ENCODE assay signal across 7 cellular contexts in genomic region chr7:93551063-93551895, GRCh38. TPM values are rescaled to one million over a fixed set of nuclear protein-coding genes. Genes with fewer than 3 reads are reported as not detected.
DNase-seq lines count a peak whose midpoint lies in the region; ATAC-seq and TF ChIP-seq lines count a peak whose summit lies in the region.

No MANE protein-coding gene starts in this region.

- no peaks in the 10 kb centered on the region for H3K4me1 Mint-ChIP-seq in activated CD8-positive, alpha-beta T cell treated with anti-CD3 and anti-CD28 coated beads, Interleukin-2, amount 10 ng/mL, durations not matched to agents 7 days and 5 days (ENCODE audit: low read depth)

- peak; percentile 47 for TF ChIP-seq CTCF in GM12865 (IDR thresholded peaks at IDR 0.05; ENCODE audit: insufficient read depth, low read depth, low read length, missing control alignments)
- peak; percentile 11 for TF ChIP-seq CTCF in lung (IDR thresholded peaks at IDR 0.05; ENCODE audit: control extremely low read depth, extremely low read depth)

- no peaks in the 10 kb centered on the region for H3K36me3 Mint-ChIP-seq in activated CD8-positive, alpha-beta T cell treated with anti-CD3 and anti-CD28 coated beads, Interleukin-2, amount 10 ng/mL, durations not matched to agents 7 days and 5 days (ENCODE audit: low read depth)

- H3K27me3 ChIP-seq in lung (ENCODE audit: control insufficient read depth, insufficient read depth), result no peaks in the 10 kb centered on the region

- CTCF ChIA-PET in activated CD8-positive, alpha-beta T cell treated with anti-CD3 and anti-CD28 coated beads, Interleukin-2, amount 10 ng/mL, durations not matched to agents 7 days and 5 days (lab: Charles Lee), result interaction anchor here (0.8 to 4.2 kb wide), 9 partner anchors 9 to 312 kb away, joined by 3 to 29 read pairs (median 5); no protein-coding TSS in a partner anchor

- intact Hi-C loops in posterior cingulate gyrus (cut with DNase I), result loop anchor here (2.0 kb wide), 1 partner anchor 306 kb away; no protein-coding TSS in a partner anchor
- intact Hi-C loops in left colon (cut with DNase I, micrococcal nuclease), result loop anchor here in 1 of 2 donors (10.0 kb wide), 1 partner anchor 306 kb away; no protein-coding TSS in a partner anchor

- 25 to 27% methylated on average over 6 of the region's 6 CpGs for WGBS in lung, 2 donors

- no peak overlapping the region for H3K4me3 ChIP-seq in GM12865 (ENCODE audit: low read depth, low read length)
- H3K4me3 ChIP-seq in lung, result no peak overlapping the region

- no peak overlapping the region for H3K4me3 Mint-ChIP-seq in activated CD8-positive, alpha-beta T cell treated with anti-CD3 and anti-CD28 coated beads, Interleukin-2, amount 10 ng/mL, durations not matched to agents 7 days and 5 days

- peak; percentile 52 for DNase-seq in GM12865 (ENCODE audit: low read depth)
- peak; percentile 30 for DNase-seq in KG1 (lab: John Stamatoyannopoulos, UW)
- peak; percentile 22 for DNase-seq in activated CD8-positive, alpha-beta T cell treated with anti-CD3 and anti-CD28 coated beads, Interleukin-2, amount 10 ng/mL, durations not matched to agents 7 days and 5 days
- DNase-seq in lung (ENCODE audit: low spot score), result no peak
- DNase-seq in posterior cingulate gyrus, result no peak
- DNase-seq in left colon, result no peak

- H3K4me1 ChIP-seq in lung (ENCODE audit: control insufficient read depth in 2 of 2, insufficient read depth in 2 of 2, low read length in 2 of 2), result no peaks in the 10 kb centered on the region

- H3K27ac ChIP-seq in lung (ENCODE audit: low read depth in 1 of 2, low read length in 1 of 2), result no peak overlapping the region

- H3K27me3 Mint-ChIP-seq in activated CD8-positive, alpha-beta T cell treated with anti-CD3 and anti-CD28 coated beads, Interleukin-2, amount 10 ng/mL, durations not matched to agents 7 days and 5 days (ENCODE audit: low read depth), result peaks cover 4% of the 10 kb centered on the region

- no peak for ATAC-seq in activated CD8-positive, alpha-beta T cell treated with anti-CD3 and anti-CD28 coated beads, Interleukin-2, amount 10 ng/mL, durations not matched to agents 7 days and 5 days
- no peak for ATAC-seq in lung (ENCODE audit: insufficient read depth, low FRiP score)
- no peak for ATAC-seq in left colon
- ATAC-seq in HG03196 (IDR thresholded peaks at IDR 0.05; ENCODE audit: unreplicated experiment), result no peak

- no peak overlapping the region for H3K27ac Mint-ChIP-seq in activated CD8-positive, alpha-beta T cell treated with anti-CD3 and anti-CD28 coated beads, Interleukin-2, amount 10 ng/mL, durations not matched to agents 7 days and 5 days

- no peaks in the 10 kb centered on the region for H3K9me3 ChIP-seq in lung (ENCODE audit: control insufficient read depth in 2 of 2, insufficient read depth in 1 of 2, low read length in 1 of 2)

- POLR2A ChIA-PET in activated CD8-positive, alpha-beta T cell treated with anti-CD3 and anti-CD28 coated beads, Interleukin-2, amount 10 ng/mL, durations not matched to agents 7 days and 5 days (lab: Charles Lee), result no interaction called here

- no peaks in the 10 kb centered on the region for H3K36me3 ChIP-seq in lung (ENCODE audit: control insufficient read depth in 2 of 2, insufficient read depth in 2 of 2, low read length in 2 of 2)

- H3K9me3 Mint-ChIP-seq in activated CD8-positive, alpha-beta T cell treated with anti-CD3 and anti-CD28 coated beads, Interleukin-2, amount 10 ng/mL, durations not matched to agents 7 days and 5 days (ENCODE audit: insufficient read depth), result no peaks in the 10 kb centered on the region

RNA-seq across cellular contexts. Expression of gene CALCR, which starts 23.2 kb away (rescaled TPM):
- not detected for total RNA-seq in activated CD8-positive, alpha-beta T cell treated with anti-CD3 and anti-CD28 coated beads, Interleukin-2, amount 10 ng/mL, durations not matched to agents 7 days and 5 days
- total RNA-seq in lung (under 1 TPM; 0.12 to 0.20 TPM), left colon (not detected)
- under 1 TPM; 0.04 to 0.06 TPM for polyA plus RNA-seq in lung

Comparison
In these comparisons a context has a peak if more than half of its experiments do, and no peak if none do; other contexts are left out.
1. DNase-seq: peak in GM12865 (single experiment), KG1 (single experiment) and activated CD8-positive, alpha-beta T cell treated with anti-CD3 and anti-CD28 coated beads, Interleukin-2, amount 10 ng/mL, durations not matched to agents 7 days and 5 days (single experiment); none in lung (single experiment), posterior cingulate gyrus (0 of 10) and left colon (0 of 2).